ENCODE assay signal across 9 cellular contexts in genomic region chr3:30934208-30934550, GRCh38. TPM values are rescaled to one million over a fixed set of nuclear protein-coding genes. Genes with fewer than 3 reads are reported as not detected.
DNase-seq lines count a peak whose midpoint lies in the region; ATAC-seq and TF ChIP-seq lines count a peak whose summit lies in the region.
"Had no signal": no experiment of that assay in that cellular context is flagged by ENCODE, and none has a peak within 500 bp of the region (broad histone marks: within the 10 kb centered on the region; RNA-seq: fewer than 3 reads in every experiment).

No MANE protein-coding gene starts in this region.

- H2AK5ac ChIP-seq in mesenchymal stem cell (ENCODE audit: low read length, severe bottlenecking) = no peak overlapping the region

- H3K18ac ChIP-seq in mesenchymal stem cell (ENCODE audit: low read depth in 1 of 2, low read length in 2 of 2) = no peak overlapping the region

- no peak overlapping the region for H2BK5ac ChIP-seq in mesenchymal stem cell (ENCODE audit: low read depth, low read length, poor library complexity, severe bottlenecking)

- H3K4ac ChIP-seq in mesenchymal stem cell (ENCODE audit: low read depth in 1 of 2, low read length in 2 of 2) = no peak overlapping the region

- WGBS in body of pancreas, 2 donors = 10 to 13% methylated on average over 6 of the region's 6 CpGs
- WGBS in mesenchymal stem cell = 44% methylated on average over 5 of the region's 6 CpGs

- H3K79me1 ChIP-seq in mesenchymal stem cell (replicated peaks; ENCODE audit: low read length, poor library complexity, severe bottlenecking) = no peaks in the 10 kb centered on the region

- H3K4me3 ChIP-seq in body of pancreas (no peak overlapping the region), mesenchymal stem cell (ENCODE audit: insufficient read depth in 1 of 2, low read depth in 1 of 2, low read length in 2 of 2) (peak overlapping the region in 1 of 2 experiments; percentile 35)

- H3K23ac ChIP-seq in mesenchymal stem cell (ENCODE audit: low read length in 2 of 2) = no peak overlapping the region

- H3K27ac ChIP-seq in body of pancreas (no peak overlapping the region), mesenchymal stem cell (ENCODE audit: low read length, poor library complexity, severe bottlenecking) (no peak overlapping the region)

- H3K36me3 ChIP-seq in body of pancreas (replicated peaks in 1 of 2; ENCODE audit: insufficient read depth in 1 of 2, low read depth in 2 of 2) = no peaks in the 10 kb centered on the region
- H3K36me3 ChIP-seq in mesenchymal stem cell (ENCODE audit: control insufficient read depth in 1 of 2, insufficient read depth in 2 of 2, low read depth in 1 of 2, low read length in 2 of 2) = no peaks in the 10 kb centered on the region

- no peak overlapping the region for H4K91ac ChIP-seq in mesenchymal stem cell (ENCODE audit: low read length)

- no peaks in the 10 kb centered on the region for H3K9me3 ChIP-seq in body of pancreas
- peaks cover 3% of the 10 kb centered on the region for H3K9me3 ChIP-seq in mesenchymal stem cell (ENCODE audit: control insufficient read depth, low read length)

- H2BK120ac ChIP-seq in mesenchymal stem cell (ENCODE audit: low read depth, low read length) = no peak overlapping the region

- TF ChIP-seq CTCF in body of pancreas (IDR thresholded peaks at IDR 0.05) = peak in 6 of 7 experiments; percentile 16 to 57 (median 46)

- no peak overlapping the region for H3K4me2 ChIP-seq in mesenchymal stem cell (ENCODE audit: low read length, poor library complexity, severe bottlenecking)

- no peak overlapping the region for H3K14ac ChIP-seq in mesenchymal stem cell (ENCODE audit: low read length in 2 of 2)

- no peak overlapping the region for H2AFZ ChIP-seq in mesenchymal stem cell (ENCODE audit: low read depth, low read length)

- H2BK12ac ChIP-seq in mesenchymal stem cell (ENCODE audit: low read length in 2 of 2) = no peak overlapping the region

- DNase-seq in DMS 273 (lab: John Stamatoyannopoulos, UW; ENCODE audit: unreplicated experiment) (peak; percentile 53), DMS 273 treated with DMSO at 0.1 percent for 48 hours (lab: John Stamatoyannopoulos, UW) (no peak), NCI-H2029 (lab: John Stamatoyannopoulos, UW) (peak; percentile 63), body of pancreas (peak in 1 of 4 donors; percentile 13), mesenchymal stem cell (peak; percentile 26)
- DNase-seq in central memory CD4-positive, alpha-beta T cell = no peak
- DNase-seq: activated B cell treated with CpG ODN at 0.5 μM for 24 hours had no signal

- ATAC-seq in body of pancreas = peak; percentile 52
- ATAC-seq in GM19328 (IDR thresholded peaks at IDR 0.05; ENCODE audit: unreplicated experiment) = no peak
- ATAC-seq in GM18505 (IDR thresholded peaks at IDR 0.05; ENCODE audit: unreplicated experiment) = no peak

- H3K9ac ChIP-seq in mesenchymal stem cell (ENCODE audit: low read length) = peak overlapping the region; percentile 74

- H3K4me1 ChIP-seq in body of pancreas (no peaks in the 10 kb centered on the region), mesenchymal stem cell (ENCODE audit: control insufficient read depth, insufficient read depth, low read depth, low read length) (no peaks in the 10 kb centered on the region)

- H4K8ac ChIP-seq in mesenchymal stem cell (ENCODE audit: low read length) = no peak overlapping the region

- TF ChIP-seq POLR2A in body of pancreas (IDR thresholded peaks at IDR 0.05) (no peak), GM18505 (IDR thresholded peaks at IDR 0.05; ENCODE audit: borderline replicate concordance, extremely low read depth, insufficient read depth, insufficient read length) (no peak)

- no peak overlapping the region for H2BK15ac ChIP-seq in mesenchymal stem cell (ENCODE audit: low read depth, poor library complexity, severe bottlenecking)

- intact Hi-C loops in body of pancreas (cut with DNase I) = no loop called here

- no peaks in the 10 kb centered on the region for H3K27me3 ChIP-seq in body of pancreas
- no peaks in the 10 kb centered on the region for H3K27me3 ChIP-seq in mesenchymal stem cell (ENCODE audit: control insufficient read depth in 1 of 2, insufficient read depth in 1 of 2, low read length in 2 of 2)

RNA-seq across cellular contexts. Expression of gene GADL1, which starts 39.7 kb away (rescaled TPM):
- total RNA-seq in body of pancreas = not detected
- polyA plus RNA-seq in mesenchymal stem cell (2013, experiment 1 of 2) = 0.03 TPM
- 0.01 TPM for polyA plus RNA-seq in mesenchymal stem cell (2013, experiment 2 of 2)
- total RNA-seq: activated B cell treated with CpG ODN at 0.5 μM for 24 hours had no signal

Comparison
In these comparisons a context has a peak if more than half of its experiments do, and no peak if none do; other contexts are left out.
1. DNase-seq: peak in DMS 273 (single experiment), NCI-H2029 (single experiment) and mesenchymal stem cell (single experiment); none in DMS 273 treated with DMSO at 0.1 percent for 48 hours (single experiment) and central memory CD4-positive, alpha-beta T cell (single experiment).